Comparison of ENCODE assay signal across 13 cellular contexts in genomic region chr2:197274937-197275336, GRCh38. TPM values are rescaled to one million over a fixed set of nuclear protein-coding genes. Genes with fewer than 3 reads are reported as not detected.
DNase-seq lines count a peak whose midpoint lies in the region; ATAC-seq lines count a peak whose summit lies in the region.
"Had no signal": no experiment of that assay in that cellular context is flagged by ENCODE, and none has a peak within 500 bp of the region (broad histone marks: within the 10 kb centered on the region; RNA-seq: fewer than 3 reads in every experiment).

No MANE protein-coding gene starts in this region.

- H3K9me3 Mint-ChIP-seq in stimulated activated naive CD8-positive, alpha-beta T cell treated with anti-CD3 and anti-CD28 coated beads, Interleukin-15, Interleukin-2, amounts not matched to agents 100 ng/mL and 50 ng/mL, for 24 hours: no peaks in the 10 kb centered on the region
- H3K9me3 Mint-ChIP-seq in naive B cell: no peaks in the 10 kb centered on the region

- no peak overlapping the region for H3K4me3 Mint-ChIP-seq in stimulated activated naive CD8-positive, alpha-beta T cell treated with anti-CD3 and anti-CD28 coated beads, Interleukin-15, Interleukin-2, amounts not matched to agents 100 ng/mL and 50 ng/mL, for 24 hours
- peak overlapping the region; percentile 60 for H3K4me3 Mint-ChIP-seq in T-helper 17 cell
- peak overlapping the region in 2 of 8 donors; percentile 36 to 54 for H3K4me3 Mint-ChIP-seq in naive B cell

- ATAC-seq in stimulated activated naive CD8-positive, alpha-beta T cell treated with anti-CD3 and anti-CD28 coated beads, Interleukin-15, Interleukin-2, amounts not matched to agents 100 U/mL and 50 U/mL, for 24 hours: no peak
- ATAC-seq in T-helper 17 cell (no peak), naive B cell (ENCODE audit: low read depth in 2 of 2) (no peak), HG03460 (IDR thresholded peaks at IDR 0.05; ENCODE audit: unreplicated experiment) (no peak)
- ATAC-seq: HCT116 had no signal

- DNase-seq in stimulated activated naive CD8-positive, alpha-beta T cell treated with anti-CD3 and anti-CD28 coated beads, Interleukin-15, Interleukin-2, amounts not matched to agents 100 U/mL and 50 U/mL, for 24 hours: no peak
- DNase-seq in T-helper 17 cell (no peak), naive B cell (no peak), HAP-1 (ENCODE audit: low spot score in 2 of 2) (no peak), NCI-H510A (lab: John Stamatoyannopoulos, UW) (no peak)
- DNase-seq: Caco-2, Karpas-422, MM.1S, NCI-H1105, NCI-H1694 treated with DMSO at 0.1 percent for 48 hours had no signal

- H3K9me3 ChIP-seq in T-helper 17 cell (ENCODE audit: control insufficient read depth, low read length, poor library complexity, severe bottlenecking) (no peaks in the 10 kb centered on the region), HAP-1 (no peaks in the 10 kb centered on the region)
- H3K9me3 ChIP-seq: Caco-2 had no signal

- H3K36me3 Mint-ChIP-seq in stimulated activated naive CD8-positive, alpha-beta T cell treated with anti-CD3 and anti-CD28 coated beads, Interleukin-15, Interleukin-2, amounts not matched to agents 100 ng/mL and 50 ng/mL, for 24 hours (ENCODE audit: low read depth): peaks cover 27% of the 10 kb centered on the region
- H3K36me3 Mint-ChIP-seq in T-helper 17 cell (ENCODE audit: low read depth) (peaks cover 3% of the 10 kb centered on the region), naive B cell (peaks cover 5% of the 10 kb centered on the region in 2 donors)

- no peaks in the 10 kb centered on the region for H3K27me3 ChIP-seq in HAP-1 (ENCODE audit: low read depth)

- H3K4me1 ChIP-seq in HAP-1: no peaks in the 10 kb centered on the region
- H3K4me1 ChIP-seq: Caco-2 had no signal

- no peaks in the 10 kb centered on the region for H3K27me3 Mint-ChIP-seq in stimulated activated naive CD8-positive, alpha-beta T cell treated with anti-CD3 and anti-CD28 coated beads, Interleukin-15, Interleukin-2, amounts not matched to agents 100 ng/mL and 50 ng/mL, for 24 hours
- no peaks in the 10 kb centered on the region for H3K27me3 Mint-ChIP-seq in T-helper 17 cell
- H3K27me3 Mint-ChIP-seq in naive B cell: no peaks in the 10 kb centered on the region

- no peaks in the 10 kb centered on the region for H3K36me3 ChIP-seq in HAP-1 (replicated peaks)

- H3K27ac Mint-ChIP-seq in stimulated activated naive CD8-positive, alpha-beta T cell treated with anti-CD3 and anti-CD28 coated beads, Interleukin-15, Interleukin-2, amounts not matched to agents 100 ng/mL and 50 ng/mL, for 24 hours: peak overlapping the region; percentile 68
- peak overlapping the region; percentile 91 for H3K27ac Mint-ChIP-seq in T-helper 17 cell
- H3K27ac Mint-ChIP-seq in naive B cell: peak overlapping the region in 4 of 6 donors; percentile 67 to 97 (median 93)

- in situ Hi-C loops in HAP-1 (cut with MboI; ENCODE audit: low sequenced_read_pairs): no loop called here

- no peak overlapping the region for H3K4me3 ChIP-seq in HAP-1

- peaks cover 88% of the 10 kb centered on the region for H3K4me1 Mint-ChIP-seq in stimulated activated naive CD8-positive, alpha-beta T cell treated with anti-CD3 and anti-CD28 coated beads, Interleukin-15, Interleukin-2, amounts not matched to agents 100 ng/mL and 50 ng/mL, for 24 hours (ENCODE audit: low read depth)
- H3K4me1 Mint-ChIP-seq in T-helper 17 cell: peaks cover 54% of the 10 kb centered on the region
- peaks cover 56 to 91% (median 80%) of the 10 kb centered on the region in 3 donors for H3K4me1 Mint-ChIP-seq in naive B cell

RNA-seq across cellular contexts. Expression of gene ANKRD44, which starts 35.6 kb away (rescaled TPM):
- total RNA-seq in T-helper 17 cell: 100 to 1,000 TPM; 232 to 246 TPM
- 100 to 1,000 TPM; 107 to 176 (median 141) TPM for polyA plus RNA-seq in naive B cell (ENCODE audit: low read depth in 6 of 6)
